1 cellular context compared by ENCODE assay signal in the genomic region with DNA sequence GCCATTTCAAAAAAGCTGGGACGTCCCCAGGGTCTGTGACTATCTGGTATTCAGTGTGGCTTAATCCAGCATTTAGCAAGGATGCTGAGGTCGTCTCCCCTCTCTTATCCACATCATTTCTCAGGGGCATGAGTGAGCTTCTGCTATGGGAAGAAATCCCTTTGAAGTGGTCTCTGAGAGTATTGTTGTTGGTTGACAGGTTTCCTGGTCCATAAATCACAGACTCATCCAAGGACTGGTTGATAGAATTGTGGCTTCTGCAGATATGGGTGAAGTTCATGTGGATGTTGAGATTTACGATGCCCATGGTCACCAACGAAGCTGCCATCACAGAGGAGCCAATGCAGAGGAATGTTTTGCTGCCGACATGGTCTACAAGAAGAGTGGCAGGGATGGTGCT.
A peak's percentile ranks its signal among the peaks of the same experiment; 100 is the strongest.
TF ChIP-seq lines count a peak whose summit lies in the region.

No MANE protein-coding gene starts in this region.

TF ChIP-seq in K562, 482 proteins besides CTCF, POLR2A, EP300 and RAD21 (continued from another document):
- TF ChIP-seq, protein P1, sequence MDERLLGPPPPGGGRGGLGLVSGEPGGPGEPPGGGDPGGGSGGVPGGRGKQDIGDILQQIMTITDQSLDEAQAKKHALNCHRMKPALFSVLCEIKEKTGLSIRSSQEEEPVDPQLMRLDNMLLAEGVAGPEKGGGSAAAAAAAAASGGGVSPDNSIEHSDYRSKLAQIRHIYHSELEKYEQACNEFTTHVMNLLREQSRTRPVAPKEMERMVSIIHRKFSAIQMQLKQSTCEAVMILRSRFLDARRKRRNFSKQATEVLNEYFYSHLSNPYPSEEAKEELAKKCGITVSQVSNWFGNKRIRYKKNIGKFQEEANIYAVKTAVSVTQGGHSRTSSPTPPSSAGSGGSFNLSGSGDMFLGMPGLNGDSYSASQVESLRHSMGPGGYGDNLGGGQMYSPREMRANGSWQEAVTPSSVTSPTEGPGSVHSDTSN (CRISPR knock-in tag; IDR thresholded peaks at IDR 0.05; ENCODE audit: low read depth): no peak
- TF ChIP-seq, protein P1 (tag; conservative IDR thresholded peaks at IDR 0.05; ENCODE audit: low read depth): peak; percentile 57; the same call in 1 of the 2 replicates
- TF ChIP-seq XRCC4 (IDR thresholded peaks at IDR 0.05; ENCODE audit: extremely low read depth, insufficient read depth, insufficient read length): no peak
- no peak for TF ChIP-seq KLF6 (CRISPR knock-in tag; IDR thresholded peaks at IDR 0.05; ENCODE audit: borderline replicate concordance)
- TF ChIP-seq, protein P2, sequence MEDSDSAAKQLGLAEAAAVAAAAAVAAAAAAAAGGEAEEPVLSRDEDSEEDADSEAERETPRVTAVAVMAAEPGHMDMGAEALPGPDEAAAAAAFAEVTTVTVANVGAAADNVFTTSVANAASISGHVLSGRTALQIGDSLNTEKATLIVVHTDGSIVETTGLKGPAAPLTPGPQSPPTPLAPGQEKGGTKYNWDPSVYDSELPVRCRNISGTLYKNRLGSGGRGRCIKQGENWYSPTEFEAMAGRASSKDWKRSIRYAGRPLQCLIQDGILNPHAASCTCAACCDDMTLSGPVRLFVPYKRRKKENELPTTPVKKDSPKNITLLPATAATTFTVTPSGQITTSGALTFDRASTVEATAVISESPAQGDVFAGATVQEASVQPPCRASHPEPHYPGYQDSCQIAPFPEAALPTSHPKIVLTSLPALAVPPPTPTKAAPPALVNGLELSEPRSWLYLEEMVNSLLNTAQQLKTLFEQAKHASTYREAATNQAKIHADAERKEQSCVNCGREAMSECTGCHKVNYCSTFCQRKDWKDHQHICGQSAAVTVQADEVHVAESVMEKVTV (CRISPR knock-in tag; IDR thresholded peaks at IDR 0.05): no peak
